ENCODE assay signal across 11 cellular contexts in genomic region chr3:11593318-11594034, GRCh38. TPM values are rescaled to one million over a fixed set of nuclear protein-coding genes. Genes with fewer than 3 reads are reported as not detected.
DNase-seq lines count a peak whose midpoint lies in the region; ATAC-seq, FAIRE-seq and TF ChIP-seq lines count a peak whose summit lies in the region.
"Had no signal": no experiment of that assay in that cellular context is flagged by ENCODE, and none has a peak within 500 bp of the region (broad histone marks: within the 10 kb centered on the region; RNA-seq: fewer than 3 reads in every experiment).

No MANE protein-coding gene starts in this region.

- H3K14ac ChIP-seq in neuronal stem cell (ENCODE audit: low read length): no peak overlapping the region

- H3K4me2 ChIP-seq in neuronal stem cell (ENCODE audit: insufficient read depth, low read length, poor library complexity, severe bottlenecking): no peak overlapping the region

- no peaks in the 10 kb centered on the region for H3K36me3 ChIP-seq in left ventricle myocardium inferior
- no peaks in the 10 kb centered on the region for H3K36me3 ChIP-seq in ectodermal cell (ENCODE audit: control insufficient read depth, insufficient read depth, low read length)
- H3K36me3 ChIP-seq in neuronal stem cell (replicated peaks in 1 of 2; ENCODE audit: control insufficient read depth in 2 of 2, insufficient read depth in 2 of 2, low read length in 2 of 2): peaks cover 2 to 52% of the 10 kb centered on the region in 2 donors
- no peaks in the 10 kb centered on the region for H3K36me3 ChIP-seq in uterus

- H3K27me3 ChIP-seq in left ventricle myocardium inferior (ENCODE audit: low read depth) (no peaks in the 10 kb centered on the region), ectodermal cell (ENCODE audit: control insufficient read depth, insufficient read depth, low read length, poor library complexity, severe bottlenecking) (no peaks in the 10 kb centered on the region), neuronal stem cell (ENCODE audit: control insufficient read depth in 3 of 3, insufficient read depth in 3 of 3, low read depth in 1 of 3, low read length in 3 of 3) (no peaks in the 10 kb centered on the region), uterus (no peaks in the 10 kb centered on the region)

- no peak overlapping the region for H4K91ac ChIP-seq in neuronal stem cell (ENCODE audit: low read depth, low read length, poor library complexity)

- H3K79me1 ChIP-seq in neuronal stem cell (ENCODE audit: low read depth, low read length): no peaks in the 10 kb centered on the region

- H3K4me3 ChIP-seq in left ventricle myocardium inferior (no peak overlapping the region), ectodermal cell (ENCODE audit: insufficient read depth, low read depth, low read length) (no peak overlapping the region), neuronal stem cell (ENCODE audit: low read length in 2 of 2) (no peak overlapping the region), uterus (no peak overlapping the region)

- H3K23ac ChIP-seq in neuronal stem cell (ENCODE audit: low read depth, low read length, poor library complexity): no peak overlapping the region

- no peak overlapping the region for H2BK120ac ChIP-seq in neuronal stem cell (ENCODE audit: low read depth, low read length)

- no peak overlapping the region for H2BK5ac ChIP-seq in neuronal stem cell (ENCODE audit: low read length)

- no peak overlapping the region for H4K8ac ChIP-seq in neuronal stem cell (ENCODE audit: low read depth, low read length)

- no peak overlapping the region for H3K4ac ChIP-seq in neuronal stem cell (ENCODE audit: low read length)

- H3K4me1 ChIP-seq in left ventricle myocardium inferior: peaks cover 78% of the 10 kb centered on the region
- H3K4me1 ChIP-seq in ectodermal cell (ENCODE audit: control insufficient read depth, insufficient read depth, low read length): peaks cover 54% of the 10 kb centered on the region
- H3K4me1 ChIP-seq in neuronal stem cell (ENCODE audit: control insufficient read depth in 2 of 2, insufficient read depth in 1 of 2, low read depth in 1 of 2, low read length in 2 of 2): peaks cover 44 to 47% of the 10 kb centered on the region in 2 donors
- H3K4me1 ChIP-seq in uterus: peaks cover 17 to 27% of the 10 kb centered on the region in 2 donors

- no peak overlapping the region for H2BK15ac ChIP-seq in neuronal stem cell (ENCODE audit: low read length)

- no peak for DNase-seq in left ventricle myocardium inferior
- no peak for DNase-seq in left cardiac atrium
- DNase-seq in neuronal stem cell (ENCODE audit: low spot score): no peak
- no peak for DNase-seq in uterus
- DNase-seq in GM19239 (ENCODE audit: insufficient read length, low spot score): no peak
- no peak for DNase-seq in effector CD8-positive, alpha-beta T cell (lab: John Stamatoyannopoulos, UW)
- DNase-seq: ACHN; activated B cell treated with CpG ODN at 0.5 μM for 24 hours; activated naive CD8-positive, alpha-beta T cell treated with anti-CD3 and anti-CD28 coated beads, Interleukin-2, amount 10 ng/mL, durations not matched to agents 7 days and 5 days had no signal

- H3K18ac ChIP-seq in neuronal stem cell (ENCODE audit: low read length): peak overlapping the region; percentile 20

- H2BK12ac ChIP-seq in neuronal stem cell (ENCODE audit: low read length): no peak overlapping the region

- 7 to 14% methylated on average over 9 to 10 of the region's 10 CpGs for WGBS in ectodermal cell, 2 experiments
- no CpG with 5 or more reads among the region's 10 CpGs for WGBS in neuronal stem cell (ENCODE audit: extremely low coverage in 2 of 2, insufficient read length in 2 of 2, insufficient replicate concordance in 1 of 2), 2 donors

- TF ChIP-seq POLR2A in uterus (IDR thresholded peaks at IDR 0.05): no peak

- TF ChIP-seq CTCF in left ventricle myocardium inferior (IDR thresholded peaks at IDR 0.05; ENCODE audit: borderline replicate concordance) (no peak), uterus (IDR thresholded peaks at IDR 0.05) (no peak)

- no peak for FAIRE-seq in GM19239 (lab: Jason Lieb, UNC)

- no peaks in the 10 kb centered on the region for H3K9me3 ChIP-seq in left ventricle myocardium inferior (replicated peaks)
- H3K9me3 ChIP-seq in ectodermal cell (ENCODE audit: control insufficient read depth, low read length): no peaks in the 10 kb centered on the region
- H3K9me3 ChIP-seq in neuronal stem cell (replicated peaks in 1 of 2; ENCODE audit: control insufficient read depth in 2 of 2, insufficient read depth in 1 of 2, low read depth in 1 of 2, low read length in 2 of 2): peaks cover 0 to 16% of the 10 kb centered on the region in 2 donors
- H3K9me3 ChIP-seq in uterus: no peaks in the 10 kb centered on the region

- intact Hi-C loops in left ventricle myocardium inferior (cut with micrococcal nuclease) (no loop called here), left cardiac atrium (cut with DNase I) (no loop called here), uterus (cut with DNase I; ENCODE audit: low total_unique reads) (no loop called here)

- H2AFZ ChIP-seq in neuronal stem cell (ENCODE audit: low read length): no peak overlapping the region

- ATAC-seq in left cardiac atrium (no peak), GM18907 (IDR thresholded peaks at IDR 0.05; ENCODE audit: unreplicated experiment) (no peak)

- peak overlapping the region; percentile 87 for H3K27ac ChIP-seq in left ventricle myocardium inferior (replicated peaks)
- H3K27ac ChIP-seq in ectodermal cell (ENCODE audit: insufficient read depth, low read depth, low read length, poor library complexity, severe bottlenecking): peak overlapping the region; percentile 27
- H3K27ac ChIP-seq in neuronal stem cell (replicated peaks; ENCODE audit: low read length): peak overlapping the region; percentile 92
- H3K27ac ChIP-seq in uterus: peak overlapping the region; percentile 88 to 92

- no peak overlapping the region for H2AK5ac ChIP-seq in neuronal stem cell (ENCODE audit: low read depth, low read length)

- no peak overlapping the region for H3K9ac ChIP-seq in neuronal stem cell (ENCODE audit: low read depth, low read length, poor library complexity)

RNA-seq across cellular contexts. Expression of gene VGLL4, which starts 50.2 kb away (rescaled TPM):
- total RNA-seq in left ventricle myocardium inferior (29.3 TPM), left cardiac atrium (10 to 100 TPM; 28.6 to 36.1 TPM), uterus (100 to 1,000 TPM in 3 of 4 donors, 10 to 100 TPM in 1; 79.3 to 144 (median 143) TPM)
- polyA plus RNA-seq in ectodermal cell (2013, experiment 1 of 4): 68.2 TPM
- polyA plus RNA-seq in ectodermal cell (2013, experiment 2 of 4): 67.9 TPM
- 58.8 TPM for polyA plus RNA-seq in ectodermal cell (2013, experiment 3 of 4)
- 62.5 TPM for polyA plus RNA-seq in ectodermal cell (2013, experiment 4 of 4)
- polyA plus RNA-seq in neuronal stem cell (2013, experiment 1 of 2): 67.7 TPM
- 69.5 TPM for polyA plus RNA-seq in neuronal stem cell (2013, experiment 2 of 2)

Comparison
In these comparisons a context has a peak if more than half of its experiments do, and no peak if none do; other contexts are left out.
1. H3K27ac ChIP-seq: peak in every context shown above with its lines; median percentile 92 in neuronal stem cell; 90 in uterus; 87 in left ventricle myocardium inferior; 27 in ectodermal cell.